14 cellular contexts compared by ENCODE assay signal in genomic region chr6:17478223-17478907, GRCh38.
"Had no signal": no experiment of that assay in that cellular context is flagged by ENCODE, and none has a peak within 500 bp of the region (broad histone marks: within the 10 kb centered on the region; RNA-seq: fewer than 3 reads in every experiment).

No MANE protein-coding gene starts in this region.

- ATAC-seq: activated CD4-positive, CD25-positive, alpha-beta regulatory T cell treated with anti-CD3 and anti-CD28 coated beads, Interleukin-2, amount 50 U/mL, for 24 hours had no signal

- H3K4me3 Mint-ChIP-seq: activated naive CD4-positive, alpha-beta T cell treated with anti-CD3 and anti-CD28 coated beads, Interleukin-2, amount 50 U/mL, for 24 hours; immature natural killer cell; nephron progenitor cell; T-helper 2 cell treated with Interferon-gamma antibody and Interleukin-4, amounts not matched to agents 5 μg/mL and 100 μg/mL, for 36 hours had no signal

- DNase-seq: activated CD4-positive, alpha-beta T cell treated with anti-CD3 and anti-CD28 coated beads, Interleukin-2, amount 50 U/mL, for 4 hours; activated T-cell treated with anti-CD3 and anti-CD28 coated beads, Interleukin-2, amount 50 U/mL, for 1 hour; anterior cingulate cortex; immature natural killer cell; left cardiac atrium; nephron progenitor cell; SW 1271 had no signal

- H3K9me3 Mint-ChIP-seq: activated naive CD4-positive, alpha-beta T cell treated with anti-CD3 and anti-CD28 coated beads, Interleukin-2, amount 50 U/mL, for 24 hours; immature natural killer cell; T-helper 2 cell treated with Interferon-gamma antibody and Interleukin-4, amounts not matched to agents 5 μg/mL and 100 μg/mL, for 36 hours had no signal

- H3K4me3 ChIP-seq: breast epithelium, SJSA1, skin epidermis, tibial nerve had no signal

- H3K36me3 ChIP-seq: breast epithelium, tibial nerve had no signal

- H3K27ac Mint-ChIP-seq: activated naive CD4-positive, alpha-beta T cell treated with anti-CD3 and anti-CD28 coated beads, Interleukin-2, amount 50 U/mL, for 24 hours; immature natural killer cell; nephron progenitor cell; T-helper 2 cell treated with Interferon-gamma antibody and Interleukin-4, amounts not matched to agents 5 μg/mL and 100 μg/mL, for 36 hours had no signal

- H3K4me1 ChIP-seq: breast epithelium, tibial nerve had no signal

- H3K9me3 ChIP-seq: breast epithelium, SJSA1, tibial nerve had no signal

- H3K27ac ChIP-seq: breast epithelium, SJSA1, skin epidermis, tibial nerve had no signal

- H3K36me3 Mint-ChIP-seq: immature natural killer cell had no signal

- H3K27me3 ChIP-seq: breast epithelium, SJSA1, tibial nerve had no signal

- H3K4me1 Mint-ChIP-seq: activated naive CD4-positive, alpha-beta T cell treated with anti-CD3 and anti-CD28 coated beads, Interleukin-2, amount 50 U/mL, for 24 hours; immature natural killer cell had no signal
